In genomic region chr3:129001101-129001816, GRCh38 we compare ENCODE assay signal across 7 cellular contexts. TPM values are rescaled to one million over a fixed set of nuclear protein-coding genes. Genes with fewer than 3 reads are reported as not detected.
A peak's percentile ranks its signal among the peaks of the same experiment; 100 is the strongest.
DNase-seq lines count a peak whose midpoint lies in the region; ATAC-seq and TF ChIP-seq lines count a peak whose summit lies in the region.

EFCC1 (plus strand) TSS chr3:129001304; CDS start chr3:129001629, 325 bp downstream.

- H3K9me3 Mint-ChIP-seq in activated T-cell treated with anti-CD3 and anti-CD28 coated beads, Interleukin-2, amount 50 U/mL, for 72 hours, result no peaks in the 10 kb centered on the region

- H3K27ac ChIP-seq in HUES6 (ENCODE audit: low read depth, low read length), result no peak within 1 kb of the TSS
- peak within 1 kb of the TSS; percentile 78 to 82 (median 80) for H3K27ac ChIP-seq in gastrocnemius medialis

- peak within 1 kb of the TSS; percentile 70 to 77 for H3K4me3 Mint-ChIP-seq in activated T-cell treated with anti-CD3 and anti-CD28 coated beads, Interleukin-2, amount 50 U/mL, for 72 hours

- in situ Hi-C loops in gastrocnemius medialis (cut with MboI; ENCODE audit: low sequenced_read_pairs in 4 of 4), result no loop called here

- peaks cover 16% of the 10 kb centered on the region for H3K4me1 ChIP-seq in HUES6 (ENCODE audit: control insufficient read depth, insufficient read depth, low read length)
- H3K4me1 ChIP-seq in gastrocnemius medialis, result peaks cover 22 to 32% of the 10 kb centered on the region in 2 donors

- no peak for TF ChIP-seq CTCF in gastrocnemius medialis (IDR thresholded peaks at IDR 0.05 in 4 of 5, conservative IDR thresholded peaks at IDR 0.05 in 1 of 5)

- no peak within 1 kb of the TSS for H3K27ac Mint-ChIP-seq in activated T-cell treated with anti-CD3 and anti-CD28 coated beads, Interleukin-2, amount 50 U/mL, for 72 hours

- H3K9ac ChIP-seq in HUES6 (ENCODE audit: low read length), result no peak within 1 kb of the TSS

- intact Hi-C loops in gastrocnemius medialis (cut with DNase I; ENCODE audit: low total_unique reads), result no loop called here

- H3K36me3 Mint-ChIP-seq in activated T-cell treated with anti-CD3 and anti-CD28 coated beads, Interleukin-2, amount 50 U/mL, for 72 hours (ENCODE audit: insufficient read depth in 2 of 2), result no peaks in the 10 kb centered on the region

- TF ChIP-seq POLR2A in gastrocnemius medialis (IDR thresholded peaks at IDR 0.05), result peak; percentile 35 to 65

- DNase-seq in activated T-cell treated with anti-CD3 and anti-CD28 coated beads, Interleukin-2, amount 50 U/mL, for 72 hours, result peak in 1 of 2 donors; percentile 39
- DNase-seq in hepatic stellate cell (ENCODE audit: low spot score) (peak; percentile 52), gastrocnemius medialis (peak; percentile 37 to 42), NCI-H1048 (lab: John Stamatoyannopoulos, UW) (no peak)
- DNase-seq in stimulated activated CD4-positive, alpha-beta T cell treated with anti-CD3 and anti-CD28 coated beads, Interleukin-1b, Interleukin-23, amount 100 ng/mL, for 48 hours, result no peak

- H3K4me1 Mint-ChIP-seq in activated T-cell treated with anti-CD3 and anti-CD28 coated beads, Interleukin-2, amount 50 U/mL, for 72 hours (ENCODE audit: low read depth), result peaks cover 37% of the 10 kb centered on the region

- H3K9me3 ChIP-seq in HUES6 (ENCODE audit: control insufficient read depth, insufficient read depth, low read depth, low read length) (no peaks in the 10 kb centered on the region), gastrocnemius medialis (no peaks in the 10 kb centered on the region)

- ATAC-seq in activated T-cell treated with anti-CD3 and anti-CD28 coated beads, Interleukin-2, amount 50 U/mL, for 72 hours (replicated peaks in 1 of 2), result peak; percentile 48 to 51
- peak; percentile 66 to 71 for ATAC-seq in gastrocnemius medialis
- no peak for ATAC-seq in HG03095 (IDR thresholded peaks at IDR 0.05; ENCODE audit: unreplicated experiment)

- H3K27me3 ChIP-seq in HUES6 (ENCODE audit: control insufficient read depth, insufficient read depth, low read length) (peaks cover 99% of the 10 kb centered on the region), gastrocnemius medialis (peaks cover 22 to 38% (median 25%) of the 10 kb centered on the region in 3 donors)

- H3K27me3 Mint-ChIP-seq in activated T-cell treated with anti-CD3 and anti-CD28 coated beads, Interleukin-2, amount 50 U/mL, for 72 hours (ENCODE audit: low read depth), result peaks cover 41% of the 10 kb centered on the region

- H3K4me3 ChIP-seq in HUES6 (ENCODE audit: low read depth, low read length), result peak within 1 kb of the TSS; percentile 74
- H3K4me3 ChIP-seq in gastrocnemius medialis, result peak within 1 kb of the TSS; percentile 55 to 77 (median 62)

- H3K36me3 ChIP-seq in HUES6 (ENCODE audit: control insufficient read depth, insufficient read depth, low read length), result no peaks in the 10 kb centered on the region
- H3K36me3 ChIP-seq in gastrocnemius medialis, result no peaks in the 10 kb centered on the region

RNA-seq across cellular contexts. Expression of gene EFCC1, which starts in this region (rescaled TPM):
- under 1 TPM; 0.26 to 0.42 TPM for total RNA-seq in activated T-cell treated with anti-CD3 and anti-CD28 coated beads, Interleukin-2, amount 50 U/mL, for 72 hours
- 1 to 10 TPM in 1 of 4 donors, under 1 TPM in 3; 0.26 to 1.2 (median 0.45) TPM for total RNA-seq in gastrocnemius medialis

Comparison
In these comparisons a context has a peak if more than half of its experiments do, and no peak if none do; other contexts are left out.
1. Peak in ATAC-seq in activated T-cell treated with anti-CD3 and anti-CD28 coated beads, Interleukin-2, amount 50 U/mL, for 72 hours; RNA of the gene not detected or under 1 TPM.
2. DNase-seq: peak in hepatic stellate cell (single experiment) and gastrocnemius medialis (2 of 2); none in stimulated activated CD4-positive, alpha-beta T cell treated with anti-CD3 and anti-CD28 coated beads, Interleukin-1b, Interleukin-23, amount 100 ng/mL, for 48 hours (single experiment) and NCI-H1048 (single experiment).